ENCODE assay signal across 15 cellular contexts in the genomic region with DNA sequence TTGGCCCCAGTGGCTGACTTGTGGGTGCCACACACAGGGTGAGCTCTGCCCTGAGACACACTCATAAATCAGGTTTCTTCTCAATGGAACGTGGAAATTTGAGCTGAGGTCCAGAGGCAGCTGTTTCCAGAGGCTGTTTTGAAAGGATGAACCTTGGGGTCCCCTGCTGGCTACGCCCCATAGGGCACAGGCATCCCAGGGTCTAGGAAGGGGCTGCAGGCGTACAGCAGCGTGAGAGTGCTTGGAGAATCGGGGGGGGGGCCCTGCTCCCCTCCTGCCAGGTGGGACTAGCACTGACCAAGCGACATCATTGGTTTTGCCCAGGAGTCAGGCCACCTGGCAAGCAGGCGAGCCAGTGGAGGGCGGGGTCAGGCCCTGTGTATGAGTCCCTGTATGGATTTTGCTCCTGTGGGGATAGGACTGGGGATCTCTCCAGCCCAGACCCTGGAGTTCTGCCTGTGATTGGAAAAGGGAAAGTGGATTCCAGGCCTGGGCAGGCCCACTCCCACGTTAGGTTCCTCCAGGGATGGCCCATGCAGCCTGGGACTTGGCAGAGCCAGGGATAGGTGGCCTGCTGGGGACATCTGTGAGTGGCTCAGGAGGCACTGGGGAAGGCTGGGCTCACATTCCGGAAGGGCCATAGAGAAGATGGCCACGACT.
"Had no signal": no experiment of that assay in that cellular context is flagged by ENCODE, and none has a peak within 500 bp of the region (broad histone marks: within the 10 kb centered on the region; RNA-seq: fewer than 3 reads in every experiment).

No MANE protein-coding gene starts in this region.

- H3K27ac Mint-ChIP-seq: activated naive CD8-positive, alpha-beta T cell treated with anti-CD3 and anti-CD28 coated beads, Interleukin-2, amount 10 ng/mL, durations not matched to agents 7 days and 5 days; dendritic cell treated with granulocyte-macrophage colony-stimulating factor and Interleukin-4, amounts not matched to agents 40 ng/mL and 50 ng/mL, for 4 days; effector memory CD8-positive, alpha-beta T cell; memory B cell; natural killer cell had no signal

- H3K4me1 Mint-ChIP-seq: activated naive CD8-positive, alpha-beta T cell treated with anti-CD3 and anti-CD28 coated beads, Interleukin-2, amount 10 ng/mL, durations not matched to agents 7 days and 5 days; memory B cell; natural killer cell had no signal

- H3K36me3 Mint-ChIP-seq: activated naive CD8-positive, alpha-beta T cell treated with anti-CD3 and anti-CD28 coated beads, Interleukin-2, amount 10 ng/mL, durations not matched to agents 7 days and 5 days; natural killer cell had no signal

- DNase-seq: activated CD4-positive, alpha-beta T cell treated with anti-CD3 and anti-CD28 coated beads, Interleukin-2, amount 50 U/mL, for 1 hour; activated CD8-positive, alpha-beta memory T cell treated with anti-CD3 and anti-CD28 coated beads for 24 hours; activated naive CD8-positive, alpha-beta T cell treated with anti-CD3 and anti-CD28 coated beads, Interleukin-2, amount 10 ng/mL, durations not matched to agents 7 days and 5 days; anterior cingulate cortex; brain microvascular endothelial cell; cerebellar nuclear complex; effector memory CD8-positive, alpha-beta T cell; natural killer cell; occipital lobe; spleen; stimulated activated naive CD8-positive, alpha-beta T cell treated with anti-CD3 and anti-CD28 coated beads, Interleukin-15, amount 100 ng/mL, for 72 hours had no signal

- H3K9me3 ChIP-seq: left lung, spleen, thoracic aorta had no signal

- H3K4me3 ChIP-seq: left lung, spleen, thoracic aorta had no signal

- H3K36me3 ChIP-seq: brain microvascular endothelial cell, left lung, spleen, thoracic aorta had no signal

- H3K27ac ChIP-seq: brain microvascular endothelial cell, left lung, thoracic aorta had no signal

- H3K4me3 Mint-ChIP-seq: activated naive CD8-positive, alpha-beta T cell treated with anti-CD3 and anti-CD28 coated beads, Interleukin-2, amount 10 ng/mL, durations not matched to agents 7 days and 5 days; dendritic cell treated with granulocyte-macrophage colony-stimulating factor and Interleukin-4, amounts not matched to agents 40 ng/mL and 50 ng/mL, for 4 days; effector memory CD8-positive, alpha-beta T cell; memory B cell; natural killer cell; stimulated activated naive CD8-positive, alpha-beta T cell treated with anti-CD3 and anti-CD28 coated beads, Interleukin-15, amount 100 ng/mL, for 72 hours had no signal

- ATAC-seq: effector memory CD8-positive, alpha-beta T cell; left lung; natural killer cell; stimulated activated naive CD8-positive, alpha-beta T cell treated with anti-CD3 and anti-CD28 coated beads, Interleukin-15, amount 100 ng/mL, for 72 hours had no signal

- H3K27me3 ChIP-seq: brain microvascular endothelial cell, left lung had no signal
